12 cellular contexts compared by ENCODE assay signal in the genomic region with DNA sequence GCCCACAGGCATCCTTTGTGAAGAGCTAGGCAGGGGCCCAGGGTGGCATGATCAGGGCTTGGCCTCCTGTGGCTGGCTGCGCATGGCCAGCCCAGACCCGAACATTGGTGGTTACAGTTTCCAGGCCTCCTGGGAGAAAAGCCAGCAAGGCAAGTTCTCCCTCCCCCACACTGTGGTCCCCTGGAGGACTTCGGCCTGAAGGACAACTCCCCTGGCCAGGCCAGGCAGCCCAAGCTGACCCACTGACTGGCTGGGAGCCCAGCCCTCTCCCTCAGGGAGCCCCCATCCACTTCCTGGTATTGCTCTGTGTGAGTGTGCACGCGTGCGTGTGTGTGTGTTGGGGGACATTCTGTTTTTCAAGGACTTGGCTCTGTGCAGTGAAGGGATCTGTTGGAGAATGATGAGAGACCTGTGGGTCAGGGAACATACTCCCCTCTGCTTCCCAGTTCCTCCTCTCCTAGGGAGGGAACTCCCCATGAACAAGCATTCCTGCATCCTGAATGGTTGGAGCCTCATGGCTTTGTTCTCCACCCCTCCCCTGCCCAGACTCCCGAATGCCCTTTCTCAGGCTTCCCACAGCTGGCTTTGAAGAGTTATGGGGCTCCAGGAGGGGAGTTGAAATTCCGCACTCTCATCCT. TPM values are rescaled to one million over a fixed set of nuclear protein-coding genes. Genes with fewer than 3 reads are reported as not detected.
DNase-seq lines count a peak whose midpoint lies in the region; ATAC-seq, FAIRE-seq and TF ChIP-seq lines count a peak whose summit lies in the region.
"Had no signal": no experiment of that assay in that cellular context is flagged by ENCODE, and none has a peak within 500 bp of the region (broad histone marks: within the 10 kb centered on the region; RNA-seq: fewer than 3 reads in every experiment).

No MANE protein-coding gene starts in this region.

- DNase-seq in AG10803 (ENCODE audit: low read depth) = peak; percentile 16
- DNase-seq in cardiac fibroblast (ENCODE audit: low read depth in 2 of 2) = peak; percentile 85 to 97
- peak; percentile 94 for DNase-seq in left ventricle myocardium superior
- DNase-seq in pancreas = peak in 4 of 6 donors; percentile 51 to 69 (median 60)
- no peak for DNase-seq in GM19239 (ENCODE audit: insufficient read length, low spot score)
- no peak for DNase-seq in brain microvascular endothelial cell
- no peak for DNase-seq in HFFc6
- DNase-seq in NCI-H446 treated with DMSO at 0.1 percent for 48 hours (lab: John Stamatoyannopoulos, UW) = no peak
- DNase-seq: activated effector memory CD4-positive, alpha-beta T cell treated with anti-CD3 and anti-CD28 coated beads, Interleukin-2, amount 50 U/mL, for 16 hours; foreskin keratinocyte; occipital lobe had no signal

- no peaks in the 10 kb centered on the region for H3K9me3 ChIP-seq in pancreas

- H3K27ac Mint-ChIP-seq in HFFc6 = no peak overlapping the region

- no peak for TF ChIP-seq CTCF in AG10803 (conservative IDR thresholded peaks at IDR 0.05; ENCODE audit: low read length)
- no peak for TF ChIP-seq CTCF in cardiac fibroblast (IDR thresholded peaks at IDR 0.05; ENCODE audit: low read depth, low read length)
- TF ChIP-seq CTCF in pancreas (IDR thresholded peaks at IDR 0.05) = no peak
- TF ChIP-seq CTCF in brain microvascular endothelial cell (IDR thresholded peaks at IDR 0.05; ENCODE audit: low read depth, low read length, missing control alignments) = no peak
- no peak for TF ChIP-seq CTCF in HFFc6 (IDR thresholded peaks at IDR 0.05)

- WGBS in pancreas, 2 donors = 45 to 61% methylated on average over 8 of the region's 8 CpGs

- H3K27me3 ChIP-seq in pancreas (no peaks in the 10 kb centered on the region), brain microvascular endothelial cell (replicated peaks) (no peaks in the 10 kb centered on the region)

- H3K4me1 Mint-ChIP-seq in HFFc6 (ENCODE audit: low read depth) = peaks cover 38% of the 10 kb centered on the region

- H3K4me1 ChIP-seq in pancreas = peaks cover 0 to 4% (median 3%) of the 10 kb centered on the region in 3 donors
- H3K4me1 ChIP-seq: foreskin keratinocyte had no signal

- no peak overlapping the region for H3K4me3 Mint-ChIP-seq in HFFc6

- in situ Hi-C loops in brain microvascular endothelial cell (cut with HindIII; ENCODE audit: low pct_ligation_motif_present, low sequenced_read_pairs) = no loop called here

- H3K4me3 ChIP-seq in AG10803 (ENCODE audit: low read length) (no peak overlapping the region), cardiac fibroblast (replicated peaks in 1 of 2; ENCODE audit: low read depth in 2 of 2, low read length in 2 of 2) (no peak overlapping the region), pancreas (no peak overlapping the region), brain microvascular endothelial cell (ENCODE audit: low read depth, low read length) (no peak overlapping the region)

- peaks cover 5% of the 10 kb centered on the region for H3K36me3 Mint-ChIP-seq in HFFc6 (ENCODE audit: low read depth)

- intact Hi-C loops in left ventricle myocardium superior (cut with micrococcal nuclease) (no loop called here), pancreas (cut with DNase I) (no loop called here)

- H3K36me3 ChIP-seq in pancreas (no peaks in the 10 kb centered on the region), brain microvascular endothelial cell (replicated peaks) (no peaks in the 10 kb centered on the region)

- peak overlapping the region in 2 of 4 donors; percentile 11 to 44 for H3K27ac ChIP-seq in pancreas
- no peak overlapping the region for H3K27ac ChIP-seq in brain microvascular endothelial cell
- H3K27ac ChIP-seq: foreskin keratinocyte had no signal

- FAIRE-seq in pancreas (lab: Jason Lieb, UNC) (no peak), GM19239 (lab: Jason Lieb, UNC) (no peak)
- FAIRE-seq: TTC549 had no signal

- H3K27me3 Mint-ChIP-seq in HFFc6 (ENCODE audit: insufficient read depth) = no peaks in the 10 kb centered on the region; the same call in 1 of the 2 replicates

- no peaks in the 10 kb centered on the region; the same call in 1 of the 2 replicates for H3K9me3 Mint-ChIP-seq in HFFc6

- ATAC-seq in left ventricle myocardium superior (peak; percentile 85), pancreas (peak; percentile 73 to 83 (median 74))
- ATAC-seq: foreskin keratinocyte had no signal

RNA-seq across cellular contexts. Expression of a gene that starts 29.5 kb away (rescaled TPM):
- total RNA-seq in left ventricle myocardium superior (5.9 TPM), pancreas (1 to 10 TPM in 3 of 6 donors, under 1 TPM in 3; 0.56 to 3.3 (median 1.4) TPM)
- 1 to 10 TPM; 1.5 to 7.7 TPM for polyA plus RNA-seq in pancreas
- total RNA-seq in HFFc6 (2021; fragmentation: NEBNext Ultra II Directional; extraction: Animal tissue kit (Norgen Biotek cat#: 25700)) = 10 to 100 TPM in 3 of 6 experiments, 1 to 10 TPM in 3; 9.3 to 11.0 (median 9.9) TPM

Comparison
In these comparisons a context has a peak if more than half of its experiments do, and no peak if none do; other contexts are left out.
1. DNase-seq: peak in AG10803 (single experiment), cardiac fibroblast (2 of 2), left ventricle myocardium superior (single experiment) and pancreas (4 of 6); none in GM19239 (single experiment), brain microvascular endothelial cell (single experiment), HFFc6 (single experiment) and NCI-H446 treated with DMSO at 0.1 percent for 48 hours (single experiment).